ENCODE assay signal across 8 cellular contexts in genomic region chr2:20097889-20098714, GRCh38. TPM values are rescaled to one million over a fixed set of nuclear protein-coding genes. Genes with fewer than 3 reads are reported as not detected.
DNase-seq lines count a peak whose midpoint lies in the region; ATAC-seq and TF ChIP-seq lines count a peak whose summit lies in the region.

No MANE protein-coding gene starts in this region.

- DNase-seq in NCI-H1092 treated with DMSO at 0.1 percent for 48 hours (lab: John Stamatoyannopoulos, UW) (peak; percentile 73), cardiac muscle cell (ENCODE audit: low read depth in 1 of 2, low spot score in 1 of 2) (peak; percentile 86 to 95), prostate gland (ENCODE audit: low spot score) (peak; percentile 69), vagina (ENCODE audit: extremely low spot score in 2 of 2) (no peak)
- DNase-seq in activated naive CD4-positive, alpha-beta T cell treated with anti-CD3 and anti-CD28 coated beads, Interleukin-2, amount 50 U/mL, for 72 hours (ENCODE audit: low spot score in 2 of 2), result peak; percentile 62 to 75

- H3K27me3 ChIP-seq in cardiac muscle cell (no peaks in the 10 kb centered on the region), prostate gland (replicated peaks; ENCODE audit: insufficient read depth) (no peaks in the 10 kb centered on the region), vagina (no peaks in the 10 kb centered on the region)

- H3K4me3 ChIP-seq in cardiac muscle cell (no peak overlapping the region), prostate gland (no peak overlapping the region), vagina (no peak overlapping the region)

- H3K9me3 ChIP-seq in cardiac muscle cell (ENCODE audit: low read depth) (no peaks in the 10 kb centered on the region), prostate gland (no peaks in the 10 kb centered on the region), vagina (peaks cover 3% of the 10 kb centered on the region)

- TF ChIP-seq CTCF in GM12872 (IDR thresholded peaks at IDR 0.05; ENCODE audit: insufficient read depth, low read depth, low read length) (peak; percentile 96), cardiac muscle cell (IDR thresholded peaks at IDR 0.05; ENCODE audit: low read depth, low read length) (peak; percentile 87), prostate gland (IDR thresholded peaks at IDR 0.05) (peak; percentile 32 to 88 (median 72)), vagina (IDR thresholded peaks at IDR 0.05) (peak; percentile 47 to 91 (median 80))

- no peak overlapping the region for H3K27ac ChIP-seq in cardiac muscle cell
- H3K27ac ChIP-seq in prostate gland, result no peak overlapping the region
- H3K27ac ChIP-seq in vagina, result no peak overlapping the region

- H3K27ac Mint-ChIP-seq in activated naive CD4-positive, alpha-beta T cell treated with anti-CD3 and anti-CD28 coated beads, Interleukin-2, amount 50 U/mL, for 72 hours, result no peak overlapping the region

- no peaks in the 10 kb centered on the region for H3K4me1 ChIP-seq in cardiac muscle cell (ENCODE audit: low read depth)
- H3K4me1 ChIP-seq in prostate gland (replicated peaks), result no peaks in the 10 kb centered on the region
- peaks cover 19% of the 10 kb centered on the region for H3K4me1 ChIP-seq in vagina

- H3K36me3 ChIP-seq in cardiac muscle cell, result no peaks in the 10 kb centered on the region
- no peaks in the 10 kb centered on the region for H3K36me3 ChIP-seq in prostate gland
- H3K36me3 ChIP-seq in vagina, result no peaks in the 10 kb centered on the region

- H3K9me3 Mint-ChIP-seq in activated naive CD4-positive, alpha-beta T cell treated with anti-CD3 and anti-CD28 coated beads, Interleukin-2, amount 50 U/mL, for 72 hours, result peaks cover 8 to 18% of the 10 kb centered on the region in 2 donors

- 21% methylated on average over 21 of the region's 21 CpGs for whole genome bisulfite sequencing in prostate gland

- no peak for TF ChIP-seq POLR2A in prostate gland (IDR thresholded peaks at IDR 0.05)
- TF ChIP-seq POLR2A in vagina (IDR thresholded peaks at IDR 0.05), result no peak

- peaks cover 0 to 10% of the 10 kb centered on the region in 2 donors for H3K36me3 Mint-ChIP-seq in activated naive CD4-positive, alpha-beta T cell treated with anti-CD3 and anti-CD28 coated beads, Interleukin-2, amount 50 U/mL, for 72 hours

- ATAC-seq in HG02610 (IDR thresholded peaks at IDR 0.05; ENCODE audit: unreplicated experiment), result peak; percentile 86
- peak; percentile 89 for ATAC-seq in SK-N-SH treated with all-trans-retinoic acid at 6 μM for 48 hours
- peak; percentile 89 to 91 for ATAC-seq in activated naive CD4-positive, alpha-beta T cell treated with anti-CD3 and anti-CD28 coated beads, Interleukin-2, amount 50 U/mL, for 72 hours

- intact Hi-C loops in prostate gland (cut with DNase I) (loop anchor here (2.0 kb wide), 1 partner anchor 143 kb away; no protein-coding TSS in a partner anchor), vagina (cut with DNase I) (no loop called here)

TF ChIP-seq in SK-N-SH treated with all-trans-retinoic acid at 6 μM for 48 hours, 23 proteins besides CTCF, POLR2A, EP300 and RAD21:
- TF ChIP-seq ZNF8 (CRISPR knock-in tag; IDR thresholded peaks at IDR 0.05), result no peak
- no peak for TF ChIP-seq TCF4 (CRISPR knock-in tag; IDR thresholded peaks at IDR 0.05; ENCODE audit: borderline replicate concordance)
- no peak for TF ChIP-seq ZFP30 (CRISPR knock-in tag; IDR thresholded peaks at IDR 0.05)
- no peak for TF ChIP-seq ESRRG (CRISPR knock-in tag; IDR thresholded peaks at IDR 0.05)
- no peak for TF ChIP-seq CSDC2 (CRISPR knock-in tag; IDR thresholded peaks at IDR 0.05)
- TF ChIP-seq PATZ1 (CRISPR knock-in tag; IDR thresholded peaks at IDR 0.05; ENCODE audit: borderline replicate concordance), result no peak
- TF ChIP-seq ZNF565 (CRISPR knock-in tag; conservative IDR thresholded peaks at IDR 0.05; ENCODE audit: low read depth), result no peak
- no peak for TF ChIP-seq POU6F1 (CRISPR knock-in tag; IDR thresholded peaks at IDR 0.05; ENCODE audit: borderline replicate concordance, low read depth)
- no peak for TF ChIP-seq BACH2 (CRISPR knock-in tag; IDR thresholded peaks at IDR 0.05; ENCODE audit: borderline replicate concordance)
- TF ChIP-seq TSHZ2 (CRISPR knock-in tag; IDR thresholded peaks at IDR 0.05), result no peak
- no peak for TF ChIP-seq OSR1 (CRISPR knock-in tag; IDR thresholded peaks at IDR 0.05)
- no peak; the same call in 1 of the 2 replicates for TF ChIP-seq CREB5 (CRISPR knock-in tag; IDR thresholded peaks at IDR 0.05; ENCODE audit: low read depth)
- TF ChIP-seq ISL1 (CRISPR knock-in tag; IDR thresholded peaks at IDR 0.05), result no peak
- TF ChIP-seq ZC3H10 (CRISPR knock-in tag; IDR thresholded peaks at IDR 0.05), result no peak

RNA-seq across cellular contexts. Expression of gene LAPTM4A, which starts 46.7 kb away (rescaled TPM):
- total RNA-seq in activated naive CD4-positive, alpha-beta T cell treated with anti-CD3 and anti-CD28 coated beads, Interleukin-2, amount 50 U/mL, for 72 hours, result 10 to 100 TPM; 20.4 to 26.9 TPM
- total RNA-seq in cardiac muscle cell (114 and 119 TPM in 2 replicates), prostate gland (100 to 1,000 TPM; 142 to 340 TPM), vagina (172 TPM)
- 425 and 522 TPM in 2 replicates for polyA plus RNA-seq in cardiac muscle cell

Comparison
In these comparisons a context has a peak if more than half of its experiments do, and no peak if none do; other contexts are left out.
1. DNase-seq: peak in NCI-H1092 treated with DMSO at 0.1 percent for 48 hours (single experiment), activated naive CD4-positive, alpha-beta T cell treated with anti-CD3 and anti-CD28 coated beads, Interleukin-2, amount 50 U/mL, for 72 hours (2 of 2), cardiac muscle cell (2 of 2) and prostate gland (single experiment); none in vagina (0 of 2).
2. Peak in every context shown above with its lines, with median percentiles within 50 percentile points of each other: CTCF ChIP-seq and ATAC-seq.